In the genomic region with DNA sequence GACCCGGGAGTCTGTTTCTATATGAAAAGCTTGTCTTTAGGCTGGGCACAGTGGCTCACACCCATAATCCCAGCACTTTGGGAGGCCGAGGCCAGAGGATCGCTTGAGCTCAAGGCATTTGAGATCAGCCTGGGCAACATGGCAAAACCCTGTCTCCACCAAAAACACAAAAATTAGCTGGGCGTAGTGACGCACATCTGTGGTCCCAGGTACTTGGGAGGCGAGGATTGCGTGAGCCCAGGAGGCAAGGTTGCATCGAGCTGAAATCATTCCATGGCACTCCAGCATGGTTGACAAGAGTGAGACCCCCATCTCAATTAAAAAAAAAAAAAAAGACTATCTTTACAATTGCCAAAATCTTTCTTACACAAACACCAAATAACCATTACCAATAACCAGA, we compare ENCODE assay signal across 19 cellular contexts. TPM values are rescaled to one million over a fixed set of nuclear protein-coding genes. Genes with fewer than 3 reads are reported as not detected.
DNase-seq lines count a peak whose midpoint lies in the region; ATAC-seq and TF ChIP-seq lines count a peak whose summit lies in the region.
"Had no signal": no experiment of that assay in that cellular context is flagged by ENCODE, and none has a peak within 500 bp of the region (broad histone marks: within the 10 kb centered on the region; RNA-seq: fewer than 3 reads in every experiment).

No MANE protein-coding gene starts in this region.

- H2BK15ac ChIP-seq in IMR-90 (ENCODE audit: low read depth, low read length): peak overlapping the region; percentile 86; the same call in 1 of the 3 replicates

- POLR2A ChIA-PET in CD8-positive, alpha-beta T cell (lab: Charles Lee): interaction anchor here (1.0 to 2.2 kb wide), 3 partner anchors 18 to 125 kb away, joined by 3 to 5 read pairs (median 5); partner anchors contain the start of gene LIG3
- POLR2A ChIA-PET in IMR-90 (lab: Charles Lee; ENCODE audit: unreplicated experiment): no interaction called here
- POLR2A ChIA-PET in activated CD8-positive, alpha-beta T cell treated with anti-CD3 and anti-CD28 coated beads for 36 hours (lab: Charles Lee): interaction anchor here (1.5 to 3.0 kb wide), 2 partner anchors 12 to 41 kb away, joined by 3 to 9 read pairs; no protein-coding TSS in a partner anchor

- H3K4me1 ChIP-seq in CD8-positive, alpha-beta T cell (ENCODE audit: insufficient read depth, low read length): peaks cover 44% of the 10 kb centered on the region
- H3K4me1 ChIP-seq in IMR-90 (ENCODE audit: control insufficient read depth, insufficient read depth, low read length): peaks cover 13% of the 10 kb centered on the region

- TF ChIP-seq CTCF in CD8-positive, alpha-beta T cell (IDR thresholded peaks at IDR 0.05): no peak
- no peak for TF ChIP-seq CTCF in IMR-90 (conservative IDR thresholded peaks at IDR 0.05; ENCODE audit: low read depth, low read length)
- TF ChIP-seq CTCF in nephron (IDR thresholded peaks at IDR 0.05; ENCODE audit: unreplicated experiment in 3 of 3): no peak
- no peak for TF ChIP-seq CTCF in activated CD8-positive, alpha-beta T cell treated with anti-CD3 and anti-CD28 coated beads for 36 hours (IDR thresholded peaks at IDR 0.05)

- H2BK20ac ChIP-seq in IMR-90 (ENCODE audit: low read depth, low read length): peak overlapping the region; percentile 48; the same call in 1 of the 2 replicates

- no peak overlapping the region for H3K4me2 ChIP-seq in IMR-90 (ENCODE audit: low read depth, low read length)
- H3K4me2 ChIP-seq: BLaER1 had no signal

- H2AK5ac ChIP-seq in IMR-90 (ENCODE audit: low read depth, low read length): peak overlapping the region; percentile 77; the same call in 1 of the 2 replicates

- ATAC-seq in CD8-positive, alpha-beta T cell: no peak
- ATAC-seq in IMR-90 (ENCODE audit: low read depth): no peak
- no peak for ATAC-seq in central memory CD8-positive, alpha-beta T cell (replicated peaks; ENCODE audit: extremely low read depth, poor library complexity, severe bottlenecking)
- no peak for ATAC-seq in activated CD8-positive, alpha-beta T cell treated with anti-CD3 and anti-CD28 coated beads for 36 hours
- ATAC-seq: activated CD8-positive, alpha-beta T cell treated with anti-CD3 and anti-CD28 coated beads, Interleukin-2, amount 10 ng/mL, durations not matched to agents 7 days and 5 days; body of pancreas; sciatic nerve had no signal

- no peak for TF ChIP-seq RAD21 in IMR-90 (IDR thresholded peaks at IDR 0.05; ENCODE audit: low read length)

- no peak overlapping the region for H3K18ac ChIP-seq in IMR-90 (ENCODE audit: low read depth, low read length)

- H3K27ac Mint-ChIP-seq in CD8-positive, alpha-beta T cell: peak overlapping the region; percentile 37
- H3K27ac Mint-ChIP-seq in central memory CD8-positive, alpha-beta T cell (ENCODE audit: low read depth): peak overlapping the region; percentile 93
- H3K27ac Mint-ChIP-seq in nephron: no peak overlapping the region
- H3K27ac Mint-ChIP-seq in activated CD8-positive, alpha-beta T cell treated with anti-CD3 and anti-CD28 coated beads for 36 hours: no peak overlapping the region
- H3K27ac Mint-ChIP-seq: activated CD8-positive, alpha-beta T cell treated with anti-CD3 and anti-CD28 coated beads, Interleukin-2, amount 10 ng/mL, durations not matched to agents 7 days and 5 days had no signal

- no peaks in the 10 kb centered on the region for H3K36me3 ChIP-seq in CD8-positive, alpha-beta T cell (ENCODE audit: insufficient read depth, low read length)
- no peaks in the 10 kb centered on the region for H3K36me3 ChIP-seq in IMR-90 (ENCODE audit: control insufficient read depth, insufficient read depth, low read length)
- H3K36me3 ChIP-seq: BLaER1, HAP-1, neutrophil had no signal

- 0 out of 2 replicates have a peak overlapping the region, but pooled peaks have one; percentile 65 for H3K23ac ChIP-seq in IMR-90 (ENCODE audit: low read depth, low read length)

- H4K8ac ChIP-seq in IMR-90 (ENCODE audit: low read depth in 2 of 2, low read length in 2 of 2): no peak overlapping the region; a peak in 1 of 4 replicates

- DNase-seq in CD8-positive, alpha-beta T cell: no peak
- DNase-seq in IMR-90 (no peak), NCI-H2029 treated with DMSO at 0.1 percent for 48 hours (lab: John Stamatoyannopoulos, UW) (no peak), ureter (ENCODE audit: low spot score) (no peak)
- no peak for DNase-seq in central memory CD8-positive, alpha-beta T cell (ENCODE audit: low spot score in 2 of 2)
- no peak for DNase-seq in activated CD8-positive, alpha-beta T cell treated with anti-CD3 and anti-CD28 coated beads for 36 hours
- DNase-seq: activated CD8-positive, alpha-beta T cell treated with anti-CD3 and anti-CD28 coated beads, Interleukin-2, amount 10 ng/mL, durations not matched to agents 7 days and 5 days; activated naive CD4-positive, alpha-beta T cell; body of pancreas; SIG-M5; stimulated activated CD4-positive, alpha-beta T cell treated with anti-CD3 and anti-CD28 coated beads, Interleukin-2, amount 100 ng/mL, for 48 hours; stimulated activated CD8-positive, alpha-beta memory T cell treated with anti-CD3 and anti-CD28 coated beads, Interleukin-4, amount 100 ng/mL, for 48 hours had no signal

- no peak for TF ChIP-seq POLR2A in IMR-90 (IDR thresholded peaks at IDR 0.05; ENCODE audit: low read depth, low read length)

- no peak overlapping the region for H2AK9ac ChIP-seq in IMR-90 (replicated peaks; ENCODE audit: low read depth, low read length, poor library complexity)

- dilution Hi-C loops in IMR-90 (cut with HindIII; ENCODE audit: low sequenced_read_pairs, unreplicated experiment): no loop called here

- CTCF ChIA-PET in CD8-positive, alpha-beta T cell (lab: Charles Lee): interaction anchor here (0.7 to 1.6 kb wide), 5 partner anchors 9 to 67 kb away, joined by 3 read pairs; partner anchors contain the start of gene RFFL
- CTCF ChIA-PET in IMR-90 (lab: Yijun Ruan, JAX): interaction anchor here (1.0 kb wide), 1 partner anchor 33 kb away, joined by 3 read pairs; no protein-coding TSS in a partner anchor
- CTCF ChIA-PET in activated CD8-positive, alpha-beta T cell treated with anti-CD3 and anti-CD28 coated beads for 36 hours (lab: Charles Lee): interaction anchor here (1.0 to 3.9 kb wide), 7 partner anchors 11 to 544 kb away, joined by 3 to 16 read pairs (median 3); partner anchors contain the start of gene RAD51D

- H4K5ac ChIP-seq in IMR-90 (ENCODE audit: low read depth, low read length): no peak overlapping the region

- H3K27ac ChIP-seq in CD8-positive, alpha-beta T cell (ENCODE audit: low read depth, low read length): no peak overlapping the region
- H3K27ac ChIP-seq in IMR-90 (ENCODE audit: insufficient read depth, low read length): no peak overlapping the region
- H3K27ac ChIP-seq: BLaER1 had no signal

- H3K4me3 ChIP-seq in CD8-positive, alpha-beta T cell (ENCODE audit: low read depth, low read length): no peak overlapping the region
- no peak overlapping the region for H3K4me3 ChIP-seq in IMR-90 (ENCODE audit: insufficient read depth, low read depth, low read length)
- H3K4me3 ChIP-seq: BLaER1, body of pancreas, lung had no signal

- H3K9me3 Mint-ChIP-seq in CD8-positive, alpha-beta T cell: no peaks in the 10 kb centered on the region
- no peaks in the 10 kb centered on the region for H3K9me3 Mint-ChIP-seq in central memory CD8-positive, alpha-beta T cell
- no peaks in the 10 kb centered on the region for H3K9me3 Mint-ChIP-seq in nephron
- H3K9me3 Mint-ChIP-seq in activated CD8-positive, alpha-beta T cell treated with anti-CD3 and anti-CD28 coated beads for 36 hours: no peaks in the 10 kb centered on the region

- no peaks in the 10 kb centered on the region for H3K27me3 Mint-ChIP-seq in CD8-positive, alpha-beta T cell (ENCODE audit: low read depth)
- H3K27me3 Mint-ChIP-seq in central memory CD8-positive, alpha-beta T cell: no peaks in the 10 kb centered on the region
- peaks cover 7% of the 10 kb centered on the region for H3K27me3 Mint-ChIP-seq in nephron (ENCODE audit: low read depth)
- H3K27me3 Mint-ChIP-seq in activated CD8-positive, alpha-beta T cell treated with anti-CD3 and anti-CD28 coated beads for 36 hours: no peaks in the 10 kb centered on the region

- H3K4me3 Mint-ChIP-seq in CD8-positive, alpha-beta T cell: peak overlapping the region; percentile 37
- H3K4me3 Mint-ChIP-seq in central memory CD8-positive, alpha-beta T cell: peak overlapping the region; percentile 95
- H3K4me3 Mint-ChIP-seq in nephron: peak overlapping the region; percentile 31 to 59 (median 49)
- no peak overlapping the region for H3K4me3 Mint-ChIP-seq in activated CD8-positive, alpha-beta T cell treated with anti-CD3 and anti-CD28 coated beads for 36 hours
- H3K4me3 Mint-ChIP-seq: activated CD8-positive, alpha-beta T cell treated with anti-CD3 and anti-CD28 coated beads, Interleukin-2, amount 10 ng/mL, durations not matched to agents 7 days and 5 days had no signal

- no peaks in the 10 kb centered on the region for H3K9me3 ChIP-seq in CD8-positive, alpha-beta T cell (ENCODE audit: low read length)
- H3K9me3 ChIP-seq in IMR-90 (ENCODE audit: control insufficient read depth, insufficient read depth, low read length): no peaks in the 10 kb centered on the region
- H3K9me3 ChIP-seq: BLaER1, body of pancreas, HAP-1, neutrophil had no signal

- intact Hi-C loops in CD8-positive, alpha-beta T cell (cut with DNase I, micrococcal nuclease): loop anchor here in 1 of 2 experiments (5.0 kb wide), 1 partner anchor 721 kb away; the partner anchor contains the start of gene TAF15
- intact Hi-C loops in IMR-90 (cut with micrococcal nuclease): no loop called here
- intact Hi-C loops in activated CD8-positive, alpha-beta T cell treated with anti-CD3 and anti-CD28 coated beads for 36 hours (cut with micrococcal nuclease): loop anchor here (5.0 kb wide), 2 partner anchors 34 to 104 kb away; partner anchors contain the start of gene LIG3

- no peak overlapping the region; the same call in 1 of the 2 replicates for H3K14ac ChIP-seq in IMR-90 (replicated peaks; ENCODE audit: low read depth, low read length)

- H2BK120ac ChIP-seq in IMR-90 (ENCODE audit: low read depth, low read length): peak overlapping the region; percentile 43; the same call in 1 of the 2 replicates

- no peaks in the 10 kb centered on the region for H3K27me3 ChIP-seq in CD8-positive, alpha-beta T cell (ENCODE audit: insufficient read depth, low read length)
- no peaks in the 10 kb centered on the region for H3K27me3 ChIP-seq in IMR-90 (ENCODE audit: control insufficient read depth, insufficient read depth, low read length)
- H3K27me3 ChIP-seq: body of pancreas, neutrophil had no signal

- no TSS peak for BruUV-seq in IMR-90 (replicated peaks; lab: Mats Ljungman, UMichigan)

- H2BK5ac ChIP-seq in IMR-90 (ENCODE audit: low read depth, low read length, poor library complexity, severe bottlenecking): no peak overlapping the region

- peaks cover 65% of the 10 kb centered on the region for H3K4me1 Mint-ChIP-seq in CD8-positive, alpha-beta T cell (ENCODE audit: low read depth)
- H3K4me1 Mint-ChIP-seq in central memory CD8-positive, alpha-beta T cell: peaks cover 56% of the 10 kb centered on the region
- peaks cover 26% of the 10 kb centered on the region for H3K4me1 Mint-ChIP-seq in nephron
- peaks cover 66% of the 10 kb centered on the region for H3K4me1 Mint-ChIP-seq in activated CD8-positive, alpha-beta T cell treated with anti-CD3 and anti-CD28 coated beads for 36 hours (ENCODE audit: low read depth)

- no peak overlapping the region for H3K9ac ChIP-seq in IMR-90 (ENCODE audit: low read depth, low read length)
- H3K9ac ChIP-seq: BLaER1 had no signal

- WGBS in IMR-90 (ENCODE audit: extremely low coverage in 2 of 2, insufficient read length in 1 of 2), 2 experiments: 100% methylated on average over 3 of the region's 8 CpGs; no CpG with 5 or more reads in 1 of the 2 experiments

- H3K4ac ChIP-seq in IMR-90 (ENCODE audit: low read depth, low read length): 0 out of 2 replicates have a peak overlapping the region, but pooled peaks have one; percentile 40

- peaks cover 19% of the 10 kb centered on the region for H3K9me1 ChIP-seq in IMR-90 (ENCODE audit: insufficient read depth, low read length)

- in situ Hi-C loops in IMR-90 (cut with MboI; ENCODE audit: low sequenced_read_pairs): no loop called here

- no peak overlapping the region for H4K91ac ChIP-seq in IMR-90 (ENCODE audit: insufficient read depth, low read depth, low read length)

- no peak overlapping the region for H2AFZ ChIP-seq in IMR-90 (replicated peaks; ENCODE audit: low read length, poor library complexity)

- peaks cover 4% of the 10 kb centered on the region for H4K20me1 ChIP-seq in IMR-90 (ENCODE audit: insufficient read depth, low read length)
- H4K20me1 ChIP-seq: BLaER1 had no signal

- H3K36me3 Mint-ChIP-seq in CD8-positive, alpha-beta T cell: peaks cover 7% of the 10 kb centered on the region
- peaks cover 11% of the 10 kb centered on the region for H3K36me3 Mint-ChIP-seq in central memory CD8-positive, alpha-beta T cell (ENCODE audit: insufficient read depth)
- no peaks in the 10 kb centered on the region for H3K36me3 Mint-ChIP-seq in nephron (ENCODE audit: low read depth)
- H3K36me3 Mint-ChIP-seq in activated CD8-positive, alpha-beta T cell treated with anti-CD3 and anti-CD28 coated beads for 36 hours (ENCODE audit: low read depth): peaks cover 2% of the 10 kb centered on the region

- H3K79me1 ChIP-seq in IMR-90 (ENCODE audit: low read depth in 1 of 2, low read length in 2 of 2): peaks cover 5 to 54% of the 10 kb centered on the region in 2 experiments; a peak in 3 of 4 replicates

- no peak overlapping the region for H3K56ac ChIP-seq in IMR-90 (ENCODE audit: extremely low read depth, insufficient read depth, low read length)

RNA-seq across cellular contexts. Expression of gene RFFL, which starts 22.7 kb away (rescaled TPM):
- total RNA-seq in CD8-positive, alpha-beta T cell: 10 to 100 TPM; 55.2 to 64.4 TPM
- 19.2 and 20.8 TPM in 2 replicates for total RNA-seq in IMR-90 (2012; rRNA removed)
- polyA plus RNA-seq in IMR-90 (2012; rRNA removed): 9.9 and 11.6 TPM in 2 replicates
- polyA plus RNA-seq in IMR-90 (2012; cell fraction: cytosol; rRNA removed): 6.0 and 9.6 TPM in 2 replicates
- 9.5 and 13.1 TPM in 2 replicates for polyA plus RNA-seq in IMR-90 (2012; cell fraction: nucleus; rRNA removed; ENCODE audit: low replicate concordance)
- 40.1 TPM for total RNA-seq in ureter
- 10 to 100 TPM; 11.3 to 12.0 TPM for total RNA-seq in activated CD8-positive, alpha-beta T cell treated with anti-CD3 and anti-CD28 coated beads for 36 hours

RNA-seq across cellular contexts. Expression of gene RAD51D, which starts 33.5 kb away (rescaled TPM):
- total RNA-seq in CD8-positive, alpha-beta T cell: 1 to 10 TPM; 6.9 to 8.7 TPM
- total RNA-seq in IMR-90 (2012; rRNA removed): 9.7 and 12.7 TPM in 2 replicates
- 8.8 and 10.8 TPM in 2 replicates for polyA plus RNA-seq in IMR-90 (2012; rRNA removed)
- 8.1 and 11.1 TPM in 2 replicates for polyA plus RNA-seq in IMR-90 (2012; cell fraction: cytosol; rRNA removed)
- polyA plus RNA-seq in IMR-90 (2012; cell fraction: nucleus; rRNA removed; ENCODE audit: low replicate concordance): 15.5 and 17.2 TPM in 2 replicates
- 13.1 TPM for total RNA-seq in ureter
- 10 to 100 TPM; 32.4 to 36.2 TPM for total RNA-seq in activated CD8-positive, alpha-beta T cell treated with anti-CD3 and anti-CD28 coated beads for 36 hours

RNA-seq across cellular contexts. Expression of gene FNDC8, which starts 35.3 kb away (rescaled TPM):
- total RNA-seq in CD8-positive, alpha-beta T cell: not detected
- total RNA-seq in IMR-90 (2012; rRNA removed) (not detected in 2 replicates), ureter (not detected)
- polyA plus RNA-seq in IMR-90 (2012; rRNA removed): not detected in 2 replicates
- polyA plus RNA-seq in IMR-90 (2012; cell fraction: cytosol; rRNA removed): not detected in 2 replicates
- not detected in 2 replicates for polyA plus RNA-seq in IMR-90 (2012; cell fraction: nucleus; rRNA removed; ENCODE audit: low replicate concordance)
- total RNA-seq in activated CD8-positive, alpha-beta T cell treated with anti-CD3 and anti-CD28 coated beads for 36 hours: not detected
- total RNA-seq: activated CD8-positive, alpha-beta T cell treated with anti-CD3 and anti-CD28 coated beads, Interleukin-2, amount 10 ng/mL, durations not matched to agents 7 days and 5 days; body of pancreas; Daoy; lung; sciatic nerve had no signal
- polyA plus RNA-seq: lung had no signal

RNA-seq across cellular contexts. Expression of gene NLE1, which starts 55.9 kb away (rescaled TPM):
- 10 to 100 TPM in 1 of 2 experiments, 1 to 10 TPM in 1; 9.4 to 11.3 TPM for total RNA-seq in CD8-positive, alpha-beta T cell
- total RNA-seq in IMR-90 (2012; rRNA removed): 23.7 and 24.4 TPM in 2 replicates
- 18.0 and 18.6 TPM in 2 replicates for polyA plus RNA-seq in IMR-90 (2012; rRNA removed)
- 17.3 and 19.2 TPM in 2 replicates for polyA plus RNA-seq in IMR-90 (2012; cell fraction: cytosol; rRNA removed)
- 19.9 and 38.3 TPM in 2 replicates for polyA plus RNA-seq in IMR-90 (2012; cell fraction: nucleus; rRNA removed; ENCODE audit: low replicate concordance)
- total RNA-seq in ureter: 20.0 TPM
- 10 to 100 TPM; 49.1 to 49.8 TPM for total RNA-seq in activated CD8-positive, alpha-beta T cell treated with anti-CD3 and anti-CD28 coated beads for 36 hours

Comparison
In these comparisons a context has a peak if more than half of its experiments do, and no peak if none do; other contexts are left out.
1. H3K27ac Mint-ChIP-seq: peak in CD8-positive, alpha-beta T cell (single experiment) and central memory CD8-positive, alpha-beta T cell (single experiment); none in nephron (0 of 3) and activated CD8-positive, alpha-beta T cell treated with anti-CD3 and anti-CD28 coated beads for 36 hours (single experiment).